Comparison of ENCODE assay signal across 8 cellular contexts in the genomic region with DNA sequence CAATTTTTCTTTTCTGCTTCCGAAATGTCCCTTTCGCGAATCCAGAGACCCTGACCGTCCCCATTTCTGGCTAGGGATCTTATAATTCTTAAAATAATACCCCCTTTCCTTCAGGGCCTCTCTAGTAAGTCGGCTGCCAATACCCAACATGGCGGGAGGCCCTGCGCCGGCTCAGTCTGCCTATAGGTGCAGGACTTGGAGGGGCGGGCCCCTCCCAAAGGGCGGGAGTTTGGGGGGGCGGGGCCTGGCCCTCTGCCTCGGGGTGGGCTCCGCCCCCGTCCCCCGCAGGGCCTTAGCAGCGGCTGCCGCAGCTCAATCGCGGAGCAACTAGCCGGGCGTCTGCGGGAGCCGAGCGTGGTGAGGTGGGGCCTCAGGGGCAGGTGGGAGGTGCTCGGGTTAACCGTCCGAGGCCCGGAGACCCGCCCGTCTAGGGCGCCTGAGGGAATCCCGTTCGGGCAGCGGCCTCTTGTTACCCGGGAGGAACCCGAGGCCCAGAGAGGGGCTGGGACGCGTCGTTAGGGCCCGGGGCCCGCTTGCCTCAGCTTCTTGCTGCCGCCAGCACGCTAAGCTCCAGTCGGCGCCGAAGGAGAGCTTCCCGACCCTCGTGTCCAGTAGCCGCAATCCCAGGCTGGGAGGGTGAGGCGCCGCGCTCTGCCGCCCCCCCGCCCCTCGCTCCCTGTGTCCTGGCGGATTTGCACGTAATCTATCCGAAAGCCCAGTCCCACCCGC. TPM values are rescaled to one million over a fixed set of nuclear protein-coding genes. Genes with fewer than 3 reads are reported as not detected.
DNase-seq lines count a peak whose midpoint lies in the region; ATAC-seq, FAIRE-seq and TF ChIP-seq lines count a peak whose summit lies in the region.

CEP250 (plus strand) TSS at position 718 of the 729 bp plus-strand sequence. CDS start 6,770 bp downstream, outside the sequence.

- H3K27ac ChIP-seq in neuronal stem cell (replicated peaks; ENCODE audit: low read length) (peak within 1 kb of the TSS; percentile 96), subcutaneous abdominal adipose tissue (ENCODE audit: low read depth, low read length) (peak within 1 kb of the TSS; percentile 97)

- peaks cover 3 to 14% of the 10 kb centered on the region in 2 donors for H3K36me3 ChIP-seq in neuronal stem cell (replicated peaks in 1 of 2; ENCODE audit: control insufficient read depth in 2 of 2, insufficient read depth in 2 of 2, low read length in 2 of 2)
- H3K36me3 ChIP-seq in subcutaneous abdominal adipose tissue (ENCODE audit: control insufficient read depth in 5 of 5, insufficient read depth in 5 of 5, low read length in 5 of 5), result peaks cover 0 to 4% (median 2%) of the 10 kb centered on the region in 5 donors

- peak within 1 kb of the TSS; percentile 92 for H3K23ac ChIP-seq in neuronal stem cell (ENCODE audit: low read depth, low read length, poor library complexity)

- no peaks in the 10 kb centered on the region for H3K36me3 Mint-ChIP-seq in activated naive CD4-positive, alpha-beta T cell treated with anti-CD3 and anti-CD28 coated beads for 36 hours (ENCODE audit: low read depth)

- WGBS in neuronal stem cell (ENCODE audit: extremely low coverage in 2 of 2, insufficient read length in 2 of 2, insufficient replicate concordance in 1 of 2), 2 donors, result no CpG with 5 or more reads among the region's 59 CpGs

- peak within 1 kb of the TSS; percentile 96 for H2AFZ ChIP-seq in neuronal stem cell (ENCODE audit: low read length)

- no peaks in the 10 kb centered on the region for H3K79me1 ChIP-seq in neuronal stem cell (ENCODE audit: low read depth, low read length)

- TF ChIP-seq POLR2A in NB4 (IDR thresholded peaks at IDR 0.05; ENCODE audit: extremely low read depth, insufficient read length), result peak; percentile 47

- peak within 1 kb of the TSS; percentile 60 for H3K4me2 ChIP-seq in neuronal stem cell (ENCODE audit: insufficient read depth, low read length, poor library complexity, severe bottlenecking)

- H3K9me3 Mint-ChIP-seq in activated naive CD4-positive, alpha-beta T cell treated with anti-CD3 and anti-CD28 coated beads for 36 hours, result no peaks in the 10 kb centered on the region

- H3K18ac ChIP-seq in neuronal stem cell (ENCODE audit: low read length), result peak within 1 kb of the TSS; percentile 98

- intact Hi-C loops in activated naive CD4-positive, alpha-beta T cell treated with anti-CD3 and anti-CD28 coated beads for 36 hours (cut with micrococcal nuclease), result loop anchor here (1.0 to 5.0 kb wide), 7 partner anchors 35 to 579 kb away; partner anchors contain the start of genes ACSS2, CPNE1, EDEM2 and RBM12

- no peak within 1 kb of the TSS for H2BK12ac ChIP-seq in neuronal stem cell (ENCODE audit: low read length)

- no peak for TF ChIP-seq CTCF in NB4 (IDR thresholded peaks at IDR 0.05; ENCODE audit: low read depth, low read length)

- H4K91ac ChIP-seq in neuronal stem cell (ENCODE audit: low read depth, low read length, poor library complexity), result no peak within 1 kb of the TSS

- CTCF ChIA-PET in activated naive CD4-positive, alpha-beta T cell treated with anti-CD3 and anti-CD28 coated beads for 36 hours (lab: Charles Lee), result interaction anchor here (0.5 to 2.1 kb wide), 13 partner anchors 8 to 581 kb away, joined by 3 to 8 read pairs (median 3); partner anchors contain the start of gene GDF5

- H4K8ac ChIP-seq in neuronal stem cell (ENCODE audit: low read depth, low read length), result no peak within 1 kb of the TSS

- H3K4ac ChIP-seq in neuronal stem cell (ENCODE audit: low read length), result no peak within 1 kb of the TSS

- DNase-seq in GM04504 (ENCODE audit: low read depth) (peak; percentile 85), NB4 (ENCODE audit: low read depth) (peak; percentile 99), SK-N-DZ (ENCODE audit: low spot score) (peak; percentile 99), frontal cortex (ENCODE audit: low spot score in 2 of 2) (peak; percentile 90 to 93), neuronal stem cell (ENCODE audit: low spot score) (peak; percentile 98)
- DNase-seq in activated naive CD4-positive, alpha-beta T cell treated with anti-CD3 and anti-CD28 coated beads for 36 hours, result peak; percentile 94

- H3K4me1 ChIP-seq in neuronal stem cell (ENCODE audit: control insufficient read depth in 2 of 2, insufficient read depth in 1 of 2, low read depth in 1 of 2, low read length in 2 of 2) (peaks cover 0 to 5% of the 10 kb centered on the region in 2 donors), subcutaneous abdominal adipose tissue (ENCODE audit: control insufficient read depth in 5 of 5, insufficient read depth in 5 of 5, low read length in 5 of 5) (peaks cover 2 to 18% (median 13%) of the 10 kb centered on the region in 5 donors)

- H3K4me1 Mint-ChIP-seq in activated naive CD4-positive, alpha-beta T cell treated with anti-CD3 and anti-CD28 coated beads for 36 hours (ENCODE audit: low read depth), result peaks cover 27% of the 10 kb centered on the region

- peak within 1 kb of the TSS; percentile 99 for H3K27ac Mint-ChIP-seq in activated naive CD4-positive, alpha-beta T cell treated with anti-CD3 and anti-CD28 coated beads for 36 hours

- peak within 1 kb of the TSS; percentile 90 for H2BK5ac ChIP-seq in neuronal stem cell (ENCODE audit: low read length)

- H2BK120ac ChIP-seq in neuronal stem cell (ENCODE audit: low read depth, low read length), result peak within 1 kb of the TSS; percentile 1

- H3K4me3 Mint-ChIP-seq in activated naive CD4-positive, alpha-beta T cell treated with anti-CD3 and anti-CD28 coated beads for 36 hours, result peak within 1 kb of the TSS; percentile 89

- H3K4me3 ChIP-seq in NB4 (ENCODE audit: low read depth, low read length) (peak within 1 kb of the TSS; percentile 94), neuronal stem cell (ENCODE audit: low read length in 2 of 2) (peak within 1 kb of the TSS; percentile 83 to 94), subcutaneous abdominal adipose tissue (ENCODE audit: low read depth in 1 of 5, low read length in 5 of 5) (peak within 1 kb of the TSS; percentile 76 to 99 (median 87))

- no peaks in the 10 kb centered on the region for H3K9me3 ChIP-seq in neuronal stem cell (replicated peaks in 1 of 2; ENCODE audit: control insufficient read depth in 2 of 2, insufficient read depth in 1 of 2, low read depth in 1 of 2, low read length in 2 of 2)
- no peaks in the 10 kb centered on the region for H3K9me3 ChIP-seq in subcutaneous abdominal adipose tissue (ENCODE audit: control insufficient read depth in 5 of 5, low read length in 5 of 5)

- ATAC-seq in HG02571 (IDR thresholded peaks at IDR 0.05; ENCODE audit: unreplicated experiment), result peak; percentile 88

- H2AK5ac ChIP-seq in neuronal stem cell (ENCODE audit: low read depth, low read length), result peak within 1 kb of the TSS; percentile 60

- no peaks in the 10 kb centered on the region for H3K27me3 Mint-ChIP-seq in activated naive CD4-positive, alpha-beta T cell treated with anti-CD3 and anti-CD28 coated beads for 36 hours (ENCODE audit: low read depth)

- H3K14ac ChIP-seq in neuronal stem cell (ENCODE audit: low read length), result no peak within 1 kb of the TSS

- no peaks in the 10 kb centered on the region for H3K27me3 ChIP-seq in neuronal stem cell (ENCODE audit: control insufficient read depth in 3 of 3, insufficient read depth in 3 of 3, low read depth in 1 of 3, low read length in 3 of 3)
- no peaks in the 10 kb centered on the region for H3K27me3 ChIP-seq in subcutaneous abdominal adipose tissue (ENCODE audit: control insufficient read depth in 5 of 5, insufficient read depth in 4 of 5, low read length in 5 of 5)

- FAIRE-seq in frontal cortex (lab: Jason Lieb, UNC), result no peak

- H2BK15ac ChIP-seq in neuronal stem cell (ENCODE audit: low read length), result no peak within 1 kb of the TSS

- H3K9ac ChIP-seq in neuronal stem cell (ENCODE audit: low read depth, low read length, poor library complexity) (peak within 1 kb of the TSS; percentile 85), subcutaneous abdominal adipose tissue (ENCODE audit: low read length in 5 of 5) (peak within 1 kb of the TSS; percentile 77 to 97 (median 88))

RNA-seq across cellular contexts. Expression of gene CEP250, which starts in this region (rescaled TPM):
- polyA plus RNA-seq in SK-N-DZ (2014; cell fraction: cytosol; rRNA removed), result 12.3 and 14.3 TPM in 2 replicates
- 23.9 and 27.9 TPM in 2 replicates for polyA plus RNA-seq in SK-N-DZ (2014; cell fraction: nucleus; rRNA removed)
- 10 to 100 TPM; 43.4 to 46.9 TPM for total RNA-seq in activated naive CD4-positive, alpha-beta T cell treated with anti-CD3 and anti-CD28 coated beads for 36 hours
- total RNA-seq in frontal cortex, result 21.6 TPM
- 12.0 TPM for polyA plus RNA-seq in neuronal stem cell (2013, experiment 1 of 2)
- 13.1 TPM for polyA plus RNA-seq in neuronal stem cell (2013, experiment 2 of 2)

Comparison
In these comparisons a context has a peak if more than half of its experiments do, and no peak if none do; other contexts are left out.
1. Peak in every context shown above with its lines: DNase-seq, ATAC-seq, H3K4me3 ChIP-seq and H3K27ac ChIP-seq.